Comparison of ENCODE assay signal across 7 cellular contexts in the genomic region with DNA sequence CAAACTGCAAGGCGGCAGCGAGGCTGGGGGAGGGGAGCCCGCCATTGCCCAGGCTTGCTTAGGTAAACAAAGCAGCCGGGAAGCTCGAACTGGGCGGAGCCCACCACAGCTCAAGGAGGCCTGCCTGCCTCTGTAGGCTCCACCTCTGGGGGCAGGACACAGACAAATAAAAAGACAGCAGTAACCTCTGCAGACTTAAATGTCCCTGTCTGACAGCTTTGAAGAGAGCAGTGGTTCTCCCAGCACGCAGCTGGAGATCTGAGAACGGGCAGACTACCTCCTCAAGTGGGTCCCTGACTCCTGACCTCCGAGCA.
A peak's percentile ranks its signal among the peaks of the same experiment; 100 is the strongest.
DNase-seq lines count a peak whose midpoint lies in the region; ATAC-seq and TF ChIP-seq lines count a peak whose summit lies in the region.
"Not testable (repeated sequence)": the region's sequence is repeated elsewhere in the genome, so short reads cannot be mapped to it uniquely, and the experiment has no call there.

No MANE protein-coding gene starts in this region.

- H3K4me1 Mint-ChIP-seq in GM23338; activated T-cell treated with anti-CD3 and anti-CD28 coated beads, Interleukin-2, amount 50 U/mL, for 72 hours (ENCODE audit: low read depth); central memory CD8-positive, alpha-beta T cell; naive B cell: not testable (repeated sequence)

- not testable (repeated sequence) for DNase-seq in GM23338 (ENCODE audit: low spot score); Peyer's patch; activated T-cell treated with anti-CD3 and anti-CD28 coated beads, Interleukin-2, amount 50 U/mL, for 72 hours; central memory CD8-positive, alpha-beta T cell (ENCODE audit: low spot score in 2 of 2); left ventricle myocardium inferior; naive B cell; skeletal muscle cell (ENCODE audit: low read depth)

- not testable (repeated sequence) for H3K9me3 Mint-ChIP-seq in GM23338; activated T-cell treated with anti-CD3 and anti-CD28 coated beads, Interleukin-2, amount 50 U/mL, for 72 hours; central memory CD8-positive, alpha-beta T cell; naive B cell

- H3K79me2 ChIP-seq in GM23338 (replicated peaks; ENCODE audit: insufficient read depth): not testable (repeated sequence)

- not testable (repeated sequence) for ATAC-seq in GM23338; activated T-cell treated with anti-CD3 and anti-CD28 coated beads, Interleukin-2, amount 50 U/mL, for 72 hours (replicated peaks in 1 of 2); central memory CD8-positive, alpha-beta T cell (replicated peaks; ENCODE audit: extremely low read depth, poor library complexity, severe bottlenecking); naive B cell (ENCODE audit: low read depth in 2 of 2)

- not testable (repeated sequence) for H3K27me3 Mint-ChIP-seq in GM23338 (ENCODE audit: insufficient read depth, low read depth, poor library complexity); activated T-cell treated with anti-CD3 and anti-CD28 coated beads, Interleukin-2, amount 50 U/mL, for 72 hours (ENCODE audit: low read depth); naive B cell
- peaks cover 27% of the 10 kb centered on the region for H3K27me3 Mint-ChIP-seq in central memory CD8-positive, alpha-beta T cell

- H3K4me2 ChIP-seq in GM23338: peak overlapping the region; percentile 73; the same call in 1 of the 2 replicates

- TF ChIP-seq CTCF in GM23338 (conservative IDR thresholded peaks at IDR 0.05; ENCODE audit: low read depth in 2 of 2); Peyer's patch (IDR thresholded peaks at IDR 0.05); left ventricle myocardium inferior (IDR thresholded peaks at IDR 0.05; ENCODE audit: borderline replicate concordance): not testable (repeated sequence)

- intact Hi-C loops in left ventricle myocardium inferior (cut with micrococcal nuclease): not testable (repeated sequence)

- H4K20me1 ChIP-seq in GM23338 (replicated peaks; ENCODE audit: insufficient read depth): not testable (repeated sequence)

- not testable (repeated sequence) for H3K27ac ChIP-seq in GM23338 (ENCODE audit: low read depth); Peyer's patch; left ventricle myocardium inferior (replicated peaks)

- H3K4me3 ChIP-seq in GM23338 (peak overlapping the region; percentile 60), Peyer's patch (peak overlapping the region in 3 of 4 donors; percentile 12 to 37 (median 32)), left ventricle myocardium inferior (peak overlapping the region; percentile 59), skeletal muscle cell (ENCODE audit: low read depth, low read length) (peak overlapping the region; percentile 21)

- not testable (repeated sequence) for H3K27me3 ChIP-seq in GM23338 (ENCODE audit: insufficient read depth); Peyer's patch; left ventricle myocardium inferior (ENCODE audit: low read depth)

- peak overlapping the region; percentile 74; the same call in 1 of the 2 replicates for H2AFZ ChIP-seq in GM23338

- H3K4me3 Mint-ChIP-seq in GM23338 (peak overlapping the region; percentile 75), naive B cell (peak overlapping the region; percentile 71 to 94 (median 85))
- H3K4me3 Mint-ChIP-seq in activated T-cell treated with anti-CD3 and anti-CD28 coated beads, Interleukin-2, amount 50 U/mL, for 72 hours: peak overlapping the region; percentile 65 to 67
- peak overlapping the region; percentile 32 for H3K4me3 Mint-ChIP-seq in central memory CD8-positive, alpha-beta T cell

- not testable (repeated sequence) for H3F3A ChIP-seq in GM23338 (replicated peaks; ENCODE audit: low read depth)

- not testable (repeated sequence) for H3K27ac Mint-ChIP-seq in GM23338; activated T-cell treated with anti-CD3 and anti-CD28 coated beads, Interleukin-2, amount 50 U/mL, for 72 hours; central memory CD8-positive, alpha-beta T cell (ENCODE audit: low read depth); naive B cell

- H3K36me3 Mint-ChIP-seq in GM23338 (ENCODE audit: low read depth); activated T-cell treated with anti-CD3 and anti-CD28 coated beads, Interleukin-2, amount 50 U/mL, for 72 hours (ENCODE audit: insufficient read depth in 2 of 2); central memory CD8-positive, alpha-beta T cell (ENCODE audit: insufficient read depth); naive B cell: not testable (repeated sequence)

- not testable (repeated sequence) for H3K9me3 ChIP-seq in Peyer's patch; left ventricle myocardium inferior (replicated peaks)

- not testable (repeated sequence) for H3K9me2 ChIP-seq in GM23338 (ENCODE audit: insufficient read depth)

- H3K36me3 ChIP-seq in GM23338 (ENCODE audit: insufficient read depth); Peyer's patch; left ventricle myocardium inferior: not testable (repeated sequence)

- H3K4me1 ChIP-seq in GM23338 (ENCODE audit: insufficient read depth); Peyer's patch; left ventricle myocardium inferior: not testable (repeated sequence)

- not testable (repeated sequence) for TF ChIP-seq POLR2A in Peyer's patch (IDR thresholded peaks at IDR 0.05)

Comparison
In these comparisons a context has a peak if more than half of its experiments do, and no peak if none do; other contexts are left out.
1. H3K4me3 Mint-ChIP-seq: peak in every context shown above with its lines; median percentile 85 in naive B cell; 75 in GM23338; 66 in activated T-cell treated with anti-CD3 and anti-CD28 coated beads, Interleukin-2, amount 50 U/mL, for 72 hours; 32 in central memory CD8-positive, alpha-beta T cell.